10 cellular contexts compared by ENCODE assay signal in the genomic region with DNA sequence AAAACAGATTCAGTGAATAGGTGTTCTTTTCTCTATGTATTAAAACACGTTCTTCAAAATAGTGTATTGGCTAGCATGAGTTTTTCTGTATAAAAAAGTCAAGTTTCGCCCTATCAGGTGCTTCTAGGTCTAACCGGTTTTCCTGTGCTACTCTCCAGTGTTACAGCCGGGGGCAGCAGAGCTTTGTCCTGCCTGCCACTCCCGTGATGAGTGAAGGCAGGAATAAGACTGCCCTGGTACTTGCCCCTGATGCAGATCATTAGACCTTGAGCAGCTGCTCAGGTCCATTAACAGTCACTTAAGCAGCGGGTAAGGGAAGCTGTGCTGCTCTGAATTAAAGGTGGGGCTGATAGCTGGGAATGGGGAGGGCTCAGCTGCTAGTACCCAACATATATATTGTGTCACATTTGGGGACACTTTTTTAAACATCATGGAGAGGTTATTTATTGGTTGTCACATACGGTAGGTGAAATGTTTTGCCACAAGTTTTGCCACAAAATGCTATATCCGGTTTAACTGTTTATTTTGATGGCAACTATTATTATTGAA. TPM values are rescaled to one million over a fixed set of nuclear protein-coding genes. Genes with fewer than 3 reads are reported as not detected.
DNase-seq lines count a peak whose midpoint lies in the region; ATAC-seq and TF ChIP-seq lines count a peak whose summit lies in the region.
"Had no signal": no experiment of that assay in that cellular context is flagged by ENCODE, and none has a peak within 500 bp of the region (broad histone marks: within the 10 kb centered on the region; RNA-seq: fewer than 3 reads in every experiment).

No MANE protein-coding gene starts in this region.

- no peak overlapping the region for H3K4me3 Mint-ChIP-seq in chondrocyte (ENCODE audit: unreplicated experiment)

- H3K27me3 Mint-ChIP-seq in chondrocyte (ENCODE audit: low read depth): peaks cover 26% of the 10 kb centered on the region

- H3K4me1 Mint-ChIP-seq in chondrocyte (ENCODE audit: low read depth): peaks cover 11% of the 10 kb centered on the region

- no peaks in the 10 kb centered on the region for H3K36me3 Mint-ChIP-seq in chondrocyte (ENCODE audit: low read depth)

- no peak overlapping the region for H3K27ac Mint-ChIP-seq in chondrocyte (ENCODE audit: unreplicated experiment)

- ATAC-seq in GM18502 (IDR thresholded peaks at IDR 0.05; ENCODE audit: poor library complexity, unreplicated experiment) (no peak), GM21576 (IDR thresholded peaks at IDR 0.05; ENCODE audit: unreplicated experiment) (no peak), GM18519 (IDR thresholded peaks at IDR 0.05; ENCODE audit: low FRiP score, unreplicated experiment) (no peak)
- ATAC-seq: HCT116 had no signal

- DNase-seq in GDM1 (lab: John Stamatoyannopoulos, UW) (peak; percentile 75), NCI-H446 treated with DMSO at 0.1 percent for 48 hours (lab: John Stamatoyannopoulos, UW) (peak; percentile 76), chondrocyte (ENCODE audit: low spot score) (no peak), occipital lobe (lab: John Stamatoyannopoulos, UW) (peak; percentile 16), epidermal melanocyte (ENCODE audit: insufficient read length, low spot score) (no peak)
- DNase-seq: colonic mucosa had no signal

- H3K9me3 Mint-ChIP-seq in chondrocyte (ENCODE audit: low read depth): no peaks in the 10 kb centered on the region

- peak; percentile 66 for TF ChIP-seq CTCF in chondrocyte (IDR thresholded peaks at IDR 0.05)

RNA-seq across cellular contexts. Expression of a gene that starts 1.3 kb away (rescaled TPM):
- total RNA-seq in chondrocyte (0.15 to 1.1 TPM (median 0.15 TPM) in 3 replicates), occipital lobe (47.6 TPM)

Comparison
In these comparisons a context has a peak if more than half of its experiments do, and no peak if none do; other contexts are left out.
1. DNase-seq: peak in GDM1 (single experiment), NCI-H446 treated with DMSO at 0.1 percent for 48 hours (single experiment) and occipital lobe (single experiment); none in chondrocyte (single experiment) and epidermal melanocyte (single experiment).
2. RNA of a gene that starts 1.3 kb away (total RNA-seq): 47.6 TPM in occipital lobe (single experiment); 0.15 to 1.1 TPM in chondrocyte; every median in the first group is over 10 times any median in the second.